Comparison of ENCODE assay signal across 10 cellular contexts in the genomic region with DNA sequence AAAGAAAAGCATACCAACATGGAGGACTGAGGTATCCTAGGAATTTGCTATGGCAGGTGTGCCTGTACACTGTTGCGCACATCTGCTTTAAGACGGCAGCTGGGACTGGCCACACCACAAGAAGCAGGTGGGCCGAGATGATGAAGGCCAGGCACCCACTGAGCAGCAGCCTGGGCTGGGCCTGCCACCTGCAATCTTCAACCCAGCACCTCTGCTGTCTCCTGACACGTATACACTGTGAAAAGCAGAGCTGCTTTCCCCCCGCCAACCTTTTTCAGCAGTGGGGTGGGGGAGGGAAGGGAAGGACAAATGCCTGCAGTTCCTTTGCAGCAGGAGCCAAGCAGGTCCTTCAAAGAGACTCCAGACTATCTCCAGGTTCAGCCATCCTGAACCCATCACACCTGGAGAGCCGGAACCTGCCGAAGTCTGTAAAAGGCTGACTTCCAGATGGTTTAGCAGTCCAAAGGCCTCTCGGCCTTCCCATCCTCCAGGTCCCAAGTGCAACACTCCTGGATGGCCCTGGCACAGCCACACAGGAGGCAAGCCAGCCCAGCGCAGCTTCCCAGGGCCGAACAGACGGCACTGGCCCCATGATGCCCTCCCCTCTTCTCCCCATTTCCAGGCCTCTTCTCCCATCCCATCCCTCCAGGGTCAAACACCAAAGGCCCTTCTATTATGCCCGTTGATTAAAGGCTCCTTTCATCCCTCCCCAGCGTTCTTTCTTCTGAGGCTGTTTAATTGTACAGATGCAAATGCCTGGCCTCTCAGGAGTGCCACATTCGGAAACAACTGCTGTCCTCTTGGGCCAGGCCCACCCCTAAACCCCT. TPM values are rescaled to one million over a fixed set of nuclear protein-coding genes. Genes with fewer than 3 reads are reported as not detected.
A peak's percentile ranks its signal among the peaks of the same experiment; 100 is the strongest.
DNase-seq lines count a peak whose midpoint lies in the region; ATAC-seq and TF ChIP-seq lines count a peak whose summit lies in the region.
"Had no signal": no experiment of that assay in that cellular context is flagged by ENCODE, and none has a peak within 500 bp of the region (broad histone marks: within the 10 kb centered on the region; RNA-seq: fewer than 3 reads in every experiment).

No MANE protein-coding gene starts in this region.

- H2AFZ ChIP-seq in hepatocyte (no peak overlapping the region), OCI-LY7 (ENCODE audit: low read length) (no peak overlapping the region)

- H3K9me2 ChIP-seq in hepatocyte (replicated peaks; ENCODE audit: insufficient read depth), result no peaks in the 10 kb centered on the region
- no peaks in the 10 kb centered on the region for H3K9me2 ChIP-seq in OCI-LY7 (ENCODE audit: insufficient read depth, low read length)

- H3K27ac ChIP-seq in hepatocyte (peak overlapping the region; percentile 84), prostate gland (peak overlapping the region; percentile 2 to 20), OCI-LY7 (ENCODE audit: low read depth, low read length, poor library complexity, severe bottlenecking) (no peak overlapping the region)
- H3K27ac ChIP-seq: brain microvascular endothelial cell had no signal

- H3K4me2 ChIP-seq in hepatocyte (peak overlapping the region; percentile 56), OCI-LY7 (ENCODE audit: low read length) (no peak overlapping the region)

- intact Hi-C loops in Caco-2 (cut with micrococcal nuclease; ENCODE audit: unreplicated experiment) (no loop called here), prostate gland (cut with DNase I) (no loop called here), OCI-LY7 (cut with micrococcal nuclease; ENCODE audit: unreplicated experiment) (no loop called here), Calu3 (cut with micrococcal nuclease; ENCODE audit: unreplicated experiment) (no loop called here)

- H3K36me3 ChIP-seq in Caco-2 (ENCODE audit: control insufficient read depth, insufficient read depth, low read length) (peaks cover 2% of the 10 kb centered on the region; the same call in 1 of the 2 replicates), hepatocyte (replicated peaks; ENCODE audit: insufficient read depth, low read depth) (no peaks in the 10 kb centered on the region), prostate gland (peaks cover 0 to 11% of the 10 kb centered on the region in 2 donors), OCI-LY7 (ENCODE audit: insufficient read depth, low read length) (peaks cover 18% of the 10 kb centered on the region; the same call in 1 of the 2 replicates)
- H3K36me3 ChIP-seq: brain microvascular endothelial cell had no signal

- TF ChIP-seq POLR2A in prostate gland (IDR thresholded peaks at IDR 0.05), result no peak

- peak; percentile 45 to 77 for DNase-seq in Caco-2
- DNase-seq in T-helper 17 cell, result no peak
- no peak for DNase-seq in hepatocyte (ENCODE audit: low spot score)
- DNase-seq in prostate gland (ENCODE audit: low spot score), result no peak
- no peak for DNase-seq in H4 (ENCODE audit: low spot score)
- no peak for DNase-seq in OCI-LY7 (ENCODE audit: low spot score)
- DNase-seq in Calu3, result no peak
- DNase-seq in T-helper 2 cell, result no peak

- no peak overlapping the region for H3K4me3 ChIP-seq in Caco-2 (ENCODE audit: low read depth, low read length)
- H3K4me3 ChIP-seq in hepatocyte, result no peak overlapping the region
- no peak overlapping the region for H3K4me3 ChIP-seq in prostate gland
- H3K4me3 ChIP-seq in OCI-LY7 (ENCODE audit: low read depth, low read length, poor library complexity, severe bottlenecking), result no peak overlapping the region

- peaks cover 9% of the 10 kb centered on the region for H3K79me2 ChIP-seq in hepatocyte
- no peaks in the 10 kb centered on the region for H3K79me2 ChIP-seq in OCI-LY7 (ENCODE audit: insufficient read depth, low read depth, low read length)

- WGBS in hepatocyte (ENCODE audit: low lambda C conversion rate, missing lambda C conversion rate), result 67% methylated on average over 14 of the region's 14 CpGs
- WGBS in prostate gland, result 68% methylated on average over 14 of the region's 14 CpGs

- peak overlapping the region; percentile 54 for H3K4me3 Mint-ChIP-seq in Caco-2 (ENCODE audit: unreplicated experiment)
- no peak overlapping the region for H3K4me3 Mint-ChIP-seq in T-helper 17 cell
- H3K4me3 Mint-ChIP-seq in Calu3 (ENCODE audit: low read depth, unreplicated experiment), result no peak overlapping the region
- H3K4me3 Mint-ChIP-seq: stimulated activated naive CD8-positive, alpha-beta T cell treated with anti-CD3 and anti-CD28 coated beads, Interleukin-15, Interleukin-2, amounts not matched to agents 100 ng/mL and 50 ng/mL, for 24 hours had no signal

- no peaks in the 10 kb centered on the region for H3K9me3 Mint-ChIP-seq in Caco-2 (ENCODE audit: unreplicated experiment)
- H3K9me3 Mint-ChIP-seq in Calu3 (ENCODE audit: low read depth, unreplicated experiment), result no peaks in the 10 kb centered on the region
- H3K9me3 Mint-ChIP-seq: stimulated activated naive CD8-positive, alpha-beta T cell treated with anti-CD3 and anti-CD28 coated beads, Interleukin-15, Interleukin-2, amounts not matched to agents 100 ng/mL and 50 ng/mL, for 24 hours had no signal

- H3K4me1 ChIP-seq in Caco-2 (peaks cover 69% of the 10 kb centered on the region), hepatocyte (ENCODE audit: insufficient read depth) (peaks cover 44% of the 10 kb centered on the region), prostate gland (replicated peaks) (no peaks in the 10 kb centered on the region), OCI-LY7 (ENCODE audit: insufficient read depth, low read length, poor library complexity, severe bottlenecking) (no peaks in the 10 kb centered on the region)

- CTCF ChIA-PET in Caco-2 (lab: Charles Lee) (interaction anchor here (0.6 to 0.7 kb wide), 2 partner anchors 74 to 236 kb away, joined by 4 to 7 read pairs; no protein-coding TSS in a partner anchor), OCI-LY7 (lab: Charles Lee; ENCODE audit: unreplicated experiment) (no interaction called here), Calu3 (lab: Charles Lee) (no interaction called here)

- TF ChIP-seq CTCF in Caco-2 (IDR thresholded peaks at IDR 0.05; ENCODE audit: insufficient read depth in 1 of 2, low read depth in 1 of 2, low read length in 1 of 2, severe bottlenecking in 1 of 2, unreplicated experiment in 1 of 2) (no peak), hepatocyte (IDR thresholded peaks at IDR 0.05; ENCODE audit: poor library complexity) (no peak), prostate gland (IDR thresholded peaks at IDR 0.05) (no peak), OCI-LY7 (conservative IDR thresholded peaks at IDR 0.05; ENCODE audit: low read length) (no peak), Calu3 (IDR thresholded peaks at IDR 0.05; ENCODE audit: unreplicated experiment) (no peak)

- H3K9me3 ChIP-seq in Caco-2 (no peaks in the 10 kb centered on the region), T-helper 17 cell (ENCODE audit: control insufficient read depth, low read length, poor library complexity, severe bottlenecking) (no peaks in the 10 kb centered on the region), hepatocyte (ENCODE audit: low read depth) (no peaks in the 10 kb centered on the region), prostate gland (no peaks in the 10 kb centered on the region), OCI-LY7 (ENCODE audit: low read length) (no peaks in the 10 kb centered on the region)

- POLR2A ChIA-PET in Caco-2 (lab: Charles Lee), result interaction anchor here (1.0 kb wide), 1 partner anchor 8 kb away, joined by 5 read pairs; no protein-coding TSS in a partner anchor
- POLR2A ChIA-PET in OCI-LY7 (lab: Charles Lee), result interaction anchor here (1.0 kb wide), 1 partner anchor 45 kb away, joined by 3 read pairs; no protein-coding TSS in a partner anchor

- H3K4me1 Mint-ChIP-seq in Caco-2 (ENCODE audit: low read depth, unreplicated experiment) (peaks cover 55% of the 10 kb centered on the region), T-helper 17 cell (no peaks in the 10 kb centered on the region), Calu3 (ENCODE audit: low read depth, unreplicated experiment) (no peaks in the 10 kb centered on the region)

- H3K27me3 Mint-ChIP-seq in Caco-2 (ENCODE audit: insufficient read depth, unreplicated experiment), result no peaks in the 10 kb centered on the region
- H3K27me3 Mint-ChIP-seq in T-helper 17 cell, result no peaks in the 10 kb centered on the region
- no peaks in the 10 kb centered on the region for H3K27me3 Mint-ChIP-seq in Calu3 (ENCODE audit: unreplicated experiment)
- H3K27me3 Mint-ChIP-seq: stimulated activated naive CD8-positive, alpha-beta T cell treated with anti-CD3 and anti-CD28 coated beads, Interleukin-15, Interleukin-2, amounts not matched to agents 100 ng/mL and 50 ng/mL, for 24 hours had no signal

- no peaks in the 10 kb centered on the region for H3K27me3 ChIP-seq in Caco-2 (replicated peaks; ENCODE audit: control insufficient read depth, insufficient read depth, low read length)
- H3K27me3 ChIP-seq in hepatocyte, result no peaks in the 10 kb centered on the region
- H3K27me3 ChIP-seq in prostate gland (replicated peaks; ENCODE audit: insufficient read depth), result no peaks in the 10 kb centered on the region
- H3K27me3 ChIP-seq: brain microvascular endothelial cell had no signal

- no TSS peak for BruUV-seq in Caco-2 (replicated peaks; lab: Mats Ljungman, UMichigan)
- BruUV-seq in OCI-LY7 (replicated peaks; lab: Mats Ljungman, UMichigan), result no TSS peak
- no TSS peak for BruUV-seq in Calu3 (replicated peaks; lab: Mats Ljungman, UMichigan)

- ATAC-seq in T-helper 17 cell, result no peak

- H4K20me1 ChIP-seq in hepatocyte (ENCODE audit: insufficient read depth, poor library complexity, severe bottlenecking), result no peaks in the 10 kb centered on the region
- H4K20me1 ChIP-seq in OCI-LY7 (ENCODE audit: insufficient read depth, low read length), result no peaks in the 10 kb centered on the region

- H3K27ac Mint-ChIP-seq in Caco-2 (ENCODE audit: unreplicated experiment) (peak overlapping the region; percentile 88), T-helper 17 cell (peak overlapping the region; percentile 79), Calu3 (ENCODE audit: unreplicated experiment) (no peak overlapping the region)
- H3K27ac Mint-ChIP-seq: stimulated activated naive CD8-positive, alpha-beta T cell treated with anti-CD3 and anti-CD28 coated beads, Interleukin-15, Interleukin-2, amounts not matched to agents 100 ng/mL and 50 ng/mL, for 24 hours had no signal

- H3K36me3 Mint-ChIP-seq in Caco-2 (ENCODE audit: insufficient read depth, unreplicated experiment) (peaks cover 100% of the 10 kb centered on the region), T-helper 17 cell (ENCODE audit: low read depth) (no peaks in the 10 kb centered on the region), Calu3 (ENCODE audit: insufficient read depth, unreplicated experiment) (no peaks in the 10 kb centered on the region)

RNA-seq across cellular contexts. Expression of gene AXIN2, which starts 31.1 kb away (rescaled TPM):
- total RNA-seq in Caco-2 (2022), result 141 and 168 TPM in 2 replicates
- total RNA-seq in T-helper 17 cell, result 10 to 100 TPM; 28.4 to 31.6 TPM
- total RNA-seq in hepatocyte, result 21.4 and 22.3 TPM in 2 replicates
- 11.3 and 15.4 TPM in 2 replicates for polyA plus RNA-seq in hepatocyte
- total RNA-seq in prostate gland, result 10 to 100 TPM; 32.3 to 54.6 TPM
- 1.8 and 13.7 TPM in 2 replicates for total RNA-seq in H4 (2014; rRNA removed; shearing (Covaris generic))
- 5.2 and 8.5 TPM in 2 replicates for total RNA-seq in OCI-LY7 (2014; rRNA removed; shearing (Covaris generic))
- total RNA-seq in OCI-LY7 (2022), result 8.2 and 8.5 TPM in 2 replicates
- total RNA-seq in Calu3 (2022), result 0.45 and 0.49 TPM in 2 replicates

Comparison
In these comparisons a context has a peak if more than half of its experiments do, and no peak if none do; other contexts are left out.
1. DNase-seq: peak in Caco-2 (2 of 2); none in T-helper 17 cell (0 of 3), hepatocyte (single experiment), prostate gland (single experiment), H4 (single experiment), OCI-LY7 (single experiment), Calu3 (single experiment) and T-helper 2 cell (0 of 5).